ENCODE assay signal across 29 cellular contexts in genomic region chr5:115811406-115811805, GRCh38. TPM values are rescaled to one million over a fixed set of nuclear protein-coding genes. Genes with fewer than 3 reads are reported as not detected.
"Had no signal": no experiment of that assay in that cellular context is flagged by ENCODE, and none has a peak within 500 bp of the region (broad histone marks: within the 10 kb centered on the region; RNA-seq: fewer than 3 reads in every experiment).

No MANE protein-coding gene starts in this region.

- H3K27me3 ChIP-seq: pancreas had no signal

- H3K9me3 Mint-ChIP-seq: naive thymus-derived CD8-positive, alpha-beta T cell; neural crest cell; stimulated activated naive B cell treated with anti-CD40 and anti-IgM and Interleukin-4, amounts not matched to agents 10 μg/mL and 1 μg/mL and 100 μg/mL, for 72 hours had no signal

- DNase-seq: hippocampal formation; kidney; left colon; left lung; lower lobe of right lung; mammary epithelial cell; mesenchymal stem cell; naive thymus-derived CD8-positive, alpha-beta T cell; nucleus accumbens; pancreas; posterior cingulate gyrus; retina; right cardiac atrium; stimulated activated CD4-positive, alpha-beta T cell treated with anti-CD3 and anti-CD28 coated beads, Interleukin-12 subunit alpha, Interleukin-12 subunit beta, amount 100 ng/mL, for 4 hours; stimulated activated CD4-positive, alpha-beta T cell treated with anti-CD3 and anti-CD28 coated beads, Interleukin-15, amount 100 ng/mL, for 24 hours; stimulated activated CD4-positive, alpha-beta T cell treated with anti-CD3 and anti-CD28 coated beads, Interleukin-2, amount 100 ng/mL, for 24 hours; stimulated activated CD4-positive, alpha-beta T cell treated with anti-CD3 and anti-CD28 coated beads, Interleukin-4, amount 100 ng/mL, for 1 hour; stimulated activated naive B cell treated with anti-CD40 and anti-IgM and Interleukin-4, amounts not matched to agents 10 μg/mL and 1 μg/mL and 100 μg/mL, for 72 hours; stimulated activated naive CD8-positive, alpha-beta T cell treated with anti-CD3 and anti-CD28 coated beads, Interleukin-15, Interleukin-2, amounts not matched to agents 100 U/mL and 50 U/mL, for 24 hours; stomach; tibial artery; trophoblast cell; upper lobe of right lung had no signal

- ATAC-seq: left colon; left lung; lower lobe of right lung; naive thymus-derived CD8-positive, alpha-beta T cell; pancreas; right cardiac atrium; sciatic nerve; stimulated activated naive B cell treated with anti-CD40 and anti-IgM and Interleukin-4, amounts not matched to agents 10 μg/mL and 1 μg/mL and 100 μg/mL, for 72 hours; stimulated activated naive CD8-positive, alpha-beta T cell treated with anti-CD3 and anti-CD28 coated beads, Interleukin-15, Interleukin-2, amounts not matched to agents 100 U/mL and 50 U/mL, for 24 hours; upper lobe of right lung had no signal

- H3K36me3 ChIP-seq: left lung, lower lobe of right lung, pancreas, prostate gland, stomach, suprapubic skin, thoracic aorta, upper lobe of right lung had no signal

- H3K4me1 ChIP-seq: prostate gland had no signal

- H3K4me3 ChIP-seq: left lung, lower lobe of right lung, pancreas, prostate gland, skin epidermis, stomach, suprapubic skin, thoracic aorta, tibial artery, upper lobe of right lung had no signal

- H3K9me3 ChIP-seq: left lung, lower lobe of right lung, pancreas, prostate gland, stomach, suprapubic skin, thoracic aorta, tibial artery, upper lobe of right lung had no signal

- H3K4me3 Mint-ChIP-seq: naive thymus-derived CD8-positive, alpha-beta T cell; neural crest cell; stimulated activated naive B cell treated with anti-CD40 and anti-IgM and Interleukin-4, amounts not matched to agents 10 μg/mL and 1 μg/mL and 100 μg/mL, for 72 hours had no signal

- H3K36me3 Mint-ChIP-seq: naive thymus-derived CD8-positive, alpha-beta T cell; stimulated activated naive B cell treated with anti-CD40 and anti-IgM and Interleukin-4, amounts not matched to agents 10 μg/mL and 1 μg/mL and 100 μg/mL, for 72 hours had no signal

- H3K27ac ChIP-seq: left lung, lower lobe of right lung, pancreas, prostate gland, skin epidermis, stomach, suprapubic skin, thoracic aorta, tibial artery, upper lobe of right lung had no signal

- H3K27ac Mint-ChIP-seq: naive thymus-derived CD8-positive, alpha-beta T cell; stimulated activated naive B cell treated with anti-CD40 and anti-IgM and Interleukin-4, amounts not matched to agents 10 μg/mL and 1 μg/mL and 100 μg/mL, for 72 hours had no signal

RNA-seq across cellular contexts. Expression of gene CDO1, which starts 5.1 kb away (rescaled TPM):
- total RNA-seq: naive thymus-derived CD8-positive, alpha-beta T cell had no signal
